In the genomic region with DNA sequence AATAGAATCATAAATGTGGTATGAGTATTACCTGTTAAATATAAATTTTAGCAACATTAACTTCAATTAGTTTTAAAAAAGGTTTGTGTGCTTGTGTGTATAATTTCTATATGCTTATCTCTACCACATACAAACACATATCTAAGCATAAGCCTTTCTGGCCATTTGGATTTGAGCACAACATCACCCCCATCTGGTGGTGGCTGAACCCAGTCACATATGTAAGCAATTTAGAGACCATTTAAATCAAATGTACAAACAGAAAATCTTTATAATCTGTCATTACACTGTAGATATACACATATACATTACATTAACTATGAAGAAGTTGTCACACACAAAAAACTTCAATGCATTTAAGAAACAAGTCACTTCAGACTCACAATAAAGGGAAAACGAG, we compare ENCODE assay signal across 8 cellular contexts. TPM values are rescaled to one million over a fixed set of nuclear protein-coding genes. Genes with fewer than 3 reads are reported as not detected.
DNase-seq lines count a peak whose midpoint lies in the region; ATAC-seq and TF ChIP-seq lines count a peak whose summit lies in the region.

No MANE protein-coding gene starts in this region.

- H3K27me3 ChIP-seq in thyroid gland, result no peaks in the 10 kb centered on the region

- peaks cover 11% of the 10 kb centered on the region for H3K36me3 Mint-ChIP-seq in activated CD4-positive, alpha-beta T cell treated with anti-CD3 and anti-CD28 coated beads for 36 hours (ENCODE audit: low read depth)
- H3K36me3 Mint-ChIP-seq in activated CD4-positive, alpha-beta T cell treated with anti-CD3 and anti-CD28 coated beads, Interleukin-2, amount 10 ng/mL, durations not matched to agents 24 days and 14 days (ENCODE audit: low read depth), result peaks cover 10% of the 10 kb centered on the region

- no peak overlapping the region for H3K27ac ChIP-seq in thyroid gland

- no peak for ATAC-seq in activated CD4-positive, alpha-beta T cell treated with anti-CD3 and anti-CD28 coated beads for 36 hours

- H3K27ac Mint-ChIP-seq in activated CD4-positive, alpha-beta T cell treated with anti-CD3 and anti-CD28 coated beads for 36 hours, result no peak overlapping the region
- no peak overlapping the region for H3K27ac Mint-ChIP-seq in activated CD4-positive, alpha-beta T cell treated with anti-CD3 and anti-CD28 coated beads, Interleukin-2, amount 10 ng/mL, durations not matched to agents 24 days and 14 days

- no peak overlapping the region for H3K4me3 ChIP-seq in thyroid gland (replicated peaks in 1 of 3)

- peaks cover 11% of the 10 kb centered on the region for H3K4me1 Mint-ChIP-seq in activated CD4-positive, alpha-beta T cell treated with anti-CD3 and anti-CD28 coated beads for 36 hours
- H3K4me1 Mint-ChIP-seq in activated CD4-positive, alpha-beta T cell treated with anti-CD3 and anti-CD28 coated beads, Interleukin-2, amount 10 ng/mL, durations not matched to agents 24 days and 14 days, result peaks cover 9% of the 10 kb centered on the region

- intact Hi-C loops in activated CD4-positive, alpha-beta T cell treated with anti-CD3 and anti-CD28 coated beads for 36 hours (cut with DNase I, micrococcal nuclease), result loop anchor here in 1 of 2 experiments (2.0 to 5.0 kb wide), 2 partner anchors 299 to 354 kb away; no protein-coding TSS in a partner anchor
- intact Hi-C loops in activated CD4-positive, alpha-beta T cell treated with anti-CD3 and anti-CD28 coated beads, Interleukin-2, amount 10 ng/mL, durations not matched to agents 24 days and 14 days (cut with micrococcal nuclease), result no loop called here
- intact Hi-C loops in thyroid gland (cut with DNase I), result no loop called here

- WGBS in thyroid gland, 2 donors, result 69 to 97% methylated on average over 1 of the region's 1 CpG

- no peak for TF ChIP-seq CTCF in thyroid gland (IDR thresholded peaks at IDR 0.05)

- peaks cover 0 to 11% of the 10 kb centered on the region in 2 donors for H3K4me1 ChIP-seq in thyroid gland

- peak; percentile 49 for DNase-seq in activated CD4-positive, alpha-beta T cell treated with anti-CD3 and anti-CD28 coated beads for 36 hours
- DNase-seq in activated CD4-positive, alpha-beta T cell treated with anti-CD3 and anti-CD28 coated beads for 1 hour, result no peak
- DNase-seq in Kasumi-1 (lab: John Stamatoyannopoulos, UW) (peak; percentile 62 to 64), iris pigment epithelial cell (ENCODE audit: low read depth) (peak; percentile 61), NCI-H2029 (lab: John Stamatoyannopoulos, UW) (no peak), cerebellar nuclear complex (lab: John Stamatoyannopoulos, UW) (no peak), thyroid gland (no peak)
- DNase-seq in activated CD4-positive, alpha-beta T cell treated with anti-CD3 and anti-CD28 coated beads, Interleukin-2, amount 10 ng/mL, durations not matched to agents 24 days and 14 days, result peak; percentile 74

- no peaks in the 10 kb centered on the region for H3K36me3 ChIP-seq in thyroid gland

- H3K4me3 Mint-ChIP-seq in activated CD4-positive, alpha-beta T cell treated with anti-CD3 and anti-CD28 coated beads for 36 hours, result no peak overlapping the region
- no peak overlapping the region for H3K4me3 Mint-ChIP-seq in activated CD4-positive, alpha-beta T cell treated with anti-CD3 and anti-CD28 coated beads, Interleukin-2, amount 10 ng/mL, durations not matched to agents 24 days and 14 days

- POLR2A ChIA-PET in activated CD4-positive, alpha-beta T cell treated with anti-CD3 and anti-CD28 coated beads for 36 hours (lab: Charles Lee), result no interaction called here

- no peaks in the 10 kb centered on the region for H3K27me3 Mint-ChIP-seq in activated CD4-positive, alpha-beta T cell treated with anti-CD3 and anti-CD28 coated beads for 36 hours
- no peaks in the 10 kb centered on the region for H3K27me3 Mint-ChIP-seq in activated CD4-positive, alpha-beta T cell treated with anti-CD3 and anti-CD28 coated beads, Interleukin-2, amount 10 ng/mL, durations not matched to agents 24 days and 14 days

- CTCF ChIA-PET in activated CD4-positive, alpha-beta T cell treated with anti-CD3 and anti-CD28 coated beads for 36 hours (lab: Charles Lee), result interaction anchor here (0.8 to 1.4 kb wide), 5 partner anchors 9 to 354 kb away, joined by 3 to 8 read pairs (median 3); no protein-coding TSS in a partner anchor

- H3K9me3 Mint-ChIP-seq in activated CD4-positive, alpha-beta T cell treated with anti-CD3 and anti-CD28 coated beads for 36 hours (ENCODE audit: low read depth), result peaks cover 3% of the 10 kb centered on the region
- H3K9me3 Mint-ChIP-seq in activated CD4-positive, alpha-beta T cell treated with anti-CD3 and anti-CD28 coated beads, Interleukin-2, amount 10 ng/mL, durations not matched to agents 24 days and 14 days, result no peaks in the 10 kb centered on the region

- TF ChIP-seq POLR2A in thyroid gland (IDR thresholded peaks at IDR 0.05), result no peak

- no peaks in the 10 kb centered on the region for H3K9me3 ChIP-seq in thyroid gland

RNA-seq across cellular contexts. Expression of gene GPR22, which starts 31.7 kb away (rescaled TPM):
- not detected for total RNA-seq in activated CD4-positive, alpha-beta T cell treated with anti-CD3 and anti-CD28 coated beads for 36 hours
- total RNA-seq in activated CD4-positive, alpha-beta T cell treated with anti-CD3 and anti-CD28 coated beads, Interleukin-2, amount 10 ng/mL, durations not matched to agents 24 days and 14 days, result not detected in 2 replicates
- total RNA-seq in thyroid gland, result not detected

Comparison
In these comparisons a context has a peak if more than half of its experiments do, and no peak if none do; other contexts are left out.
1. DNase-seq: peak in activated CD4-positive, alpha-beta T cell treated with anti-CD3 and anti-CD28 coated beads for 36 hours (single experiment), Kasumi-1 (2 of 2), activated CD4-positive, alpha-beta T cell treated with anti-CD3 and anti-CD28 coated beads, Interleukin-2, amount 10 ng/mL, durations not matched to agents 24 days and 14 days (single experiment) and iris pigment epithelial cell (single experiment); none in activated CD4-positive, alpha-beta T cell treated with anti-CD3 and anti-CD28 coated beads for 1 hour (single experiment), NCI-H2029 (single experiment), cerebellar nuclear complex (0 of 2) and thyroid gland (0 of 2).